16 cellular contexts compared by ENCODE assay signal in genomic region chr18:45588284-45588683, GRCh38. TPM values are rescaled to one million over a fixed set of nuclear protein-coding genes. Genes with fewer than 3 reads are reported as not detected.
DNase-seq lines count a peak whose midpoint lies in the region; ATAC-seq and TF ChIP-seq lines count a peak whose summit lies in the region.
"Had no signal": no experiment of that assay in that cellular context is flagged by ENCODE, and none has a peak within 500 bp of the region (broad histone marks: within the 10 kb centered on the region; RNA-seq: fewer than 3 reads in every experiment).

No MANE protein-coding gene starts in this region.

- H3K27ac ChIP-seq in IMR-90 (ENCODE audit: insufficient read depth, low read length) = peak overlapping the region; percentile 92; the same call in 1 of the 2 replicates
- peak overlapping the region; percentile 77 for H3K27ac ChIP-seq in urinary bladder (ENCODE audit: low read depth)
- H3K27ac ChIP-seq in RWPE1 = no peak overlapping the region
- H3K27ac ChIP-seq: body of pancreas, HL-60 had no signal

- peak overlapping the region; percentile 94 for H3K4ac ChIP-seq in IMR-90 (ENCODE audit: low read depth, low read length)

- WGBS in IMR-90 (ENCODE audit: extremely low coverage in 2 of 2, insufficient read length in 1 of 2), 2 experiments = no CpG with 5 or more reads among the region's 3 CpGs
- 44% methylated on average over 3 of the region's 3 CpGs for WGBS in urinary bladder

- TF ChIP-seq POLR2A in IMR-90 (IDR thresholded peaks at IDR 0.05; ENCODE audit: low read depth, low read length) = no peak

- DNase-seq in IMR-90 (peak; percentile 56), fibroblast of gingiva (ENCODE audit: low read depth) (peak; percentile 23), myocyte (ENCODE audit: low read depth) (peak; percentile 12), G401 (ENCODE audit: low spot score) (no peak), RWPE1 (ENCODE audit: low spot score) (no peak)
- DNase-seq in stimulated activated naive CD4-positive, alpha-beta T cell (lab: John Stamatoyannopoulos, UW) = no peak
- DNase-seq: activated T-cell treated with anti-CD3 and anti-CD28 coated beads, Interleukin-2, amount 50 U/mL, for 4 hours; immature natural killer cell; natural killer cell; NCI-H524 treated with DMSO at 0.1 percent for 48 hours had no signal

- CTCF ChIA-PET in IMR-90 (lab: Yijun Ruan, JAX) (interaction anchor here (0.6 kb wide), 1 partner anchor 408 kb away, joined by 3 read pairs; no protein-coding TSS in a partner anchor), RWPE1 (lab: Yijun Ruan, JAX) (interaction anchor here (0.6 kb wide), 1 partner anchor 234 kb away, joined by 3 read pairs; no protein-coding TSS in a partner anchor)

- H4K8ac ChIP-seq in IMR-90 (ENCODE audit: low read depth in 2 of 2, low read length in 2 of 2) = peak overlapping the region in 1 of 2 experiments; percentile 79; a peak in 1 of 4 replicates

- peak overlapping the region; percentile 83 for H2AFZ ChIP-seq in IMR-90 (replicated peaks; ENCODE audit: low read length, poor library complexity)

- peak overlapping the region; percentile 45; the same call in 1 of the 2 replicates for H4K5ac ChIP-seq in IMR-90 (ENCODE audit: low read depth, low read length)

- H2BK120ac ChIP-seq in IMR-90 (ENCODE audit: low read depth, low read length) = peak overlapping the region; percentile 90

- H3K9me1 ChIP-seq in IMR-90 (ENCODE audit: insufficient read depth, low read length) = peaks cover 8% of the 10 kb centered on the region

- peak overlapping the region; percentile 94 for H3K23ac ChIP-seq in IMR-90 (ENCODE audit: low read depth, low read length)

- H3K14ac ChIP-seq in IMR-90 (replicated peaks; ENCODE audit: low read depth, low read length) = peak overlapping the region; percentile 87

- H2BK5ac ChIP-seq in IMR-90 (ENCODE audit: low read depth, low read length, poor library complexity, severe bottlenecking) = no peak overlapping the region

- peak overlapping the region; percentile 92 for H2BK20ac ChIP-seq in IMR-90 (ENCODE audit: low read depth, low read length)

- H2BK15ac ChIP-seq in IMR-90 (ENCODE audit: low read depth, low read length) = 0 out of 3 replicates have a peak overlapping the region, but pooled peaks have one; percentile 49

- peak overlapping the region; percentile 80; the same call in 1 of the 2 replicates for H3K18ac ChIP-seq in IMR-90 (ENCODE audit: low read depth, low read length)

- H2AK9ac ChIP-seq in IMR-90 (replicated peaks; ENCODE audit: low read depth, low read length, poor library complexity) = peak overlapping the region; percentile 63

- peaks cover 3% of the 10 kb centered on the region; the same call in 1 of the 2 replicates for H3K27me3 ChIP-seq in IMR-90 (ENCODE audit: control insufficient read depth, insufficient read depth, low read length)
- H3K27me3 ChIP-seq: body of pancreas had no signal

- H3K9ac ChIP-seq in IMR-90 (ENCODE audit: low read depth, low read length) = peak overlapping the region; percentile 45; the same call in 1 of the 2 replicates

- H2AK5ac ChIP-seq in IMR-90 (ENCODE audit: low read depth, low read length) = peak overlapping the region; percentile 65; the same call in 1 of the 2 replicates

- no peaks in the 10 kb centered on the region for H3K79me1 ChIP-seq in IMR-90 (ENCODE audit: low read depth in 1 of 2, low read length in 2 of 2)

- no peaks in the 10 kb centered on the region for H4K20me1 ChIP-seq in IMR-90 (ENCODE audit: insufficient read depth, low read length)

- H3K4me1 ChIP-seq in IMR-90 (ENCODE audit: control insufficient read depth, insufficient read depth, low read length) = peaks cover 20% of the 10 kb centered on the region; the same call in 1 of the 2 replicates
- H3K4me1 ChIP-seq in urinary bladder (ENCODE audit: insufficient read depth) = no peaks in the 10 kb centered on the region

- H4K91ac ChIP-seq in IMR-90 (ENCODE audit: insufficient read depth, low read depth, low read length) = peak overlapping the region; percentile 80

- TF ChIP-seq CTCF in IMR-90 (conservative IDR thresholded peaks at IDR 0.05; ENCODE audit: low read depth, low read length) = no peak
- no peak for TF ChIP-seq CTCF in RWPE1 (conservative IDR thresholded peaks at IDR 0.05; ENCODE audit: low read depth)

- POLR2A ChIA-PET in IMR-90 (lab: Charles Lee; ENCODE audit: unreplicated experiment) (no interaction called here), RWPE1 (lab: Yijun Ruan, JAX; ENCODE audit: low non-redundant PET) (no interaction called here)

- intact Hi-C loops in IMR-90 (cut with micrococcal nuclease) = no loop called here

- in situ Hi-C loops in IMR-90 (cut with MboI; ENCODE audit: low sequenced_read_pairs) (no loop called here), G401 (cut with HindIII; ENCODE audit: low sequenced_read_pairs) (no loop called here)

- ATAC-seq in IMR-90 (ENCODE audit: low read depth) (peak; percentile 24), HG02571 (IDR thresholded peaks at IDR 0.05; ENCODE audit: unreplicated experiment) (no peak)
- ATAC-seq: activated T-cell treated with anti-CD3 and anti-CD28 coated beads, Interleukin-2, amount 50 U/mL, for 4 hours; body of pancreas; natural killer cell; stimulated activated memory B cell treated with anti-CD40 and anti-IgM and Interleukin-4, amounts not matched to agents 10 μg/mL and 1 μg/mL and 100 μg/mL, for 72 hours had no signal

- no peak for TF ChIP-seq RAD21 in IMR-90 (IDR thresholded peaks at IDR 0.05; ENCODE audit: low read length)

- H3K56ac ChIP-seq in IMR-90 (ENCODE audit: extremely low read depth, insufficient read depth, low read length) = peak overlapping the region; percentile 47; the same call in 1 of the 2 replicates

- dilution Hi-C loops in IMR-90 (cut with HindIII; ENCODE audit: low sequenced_read_pairs, unreplicated experiment) = no loop called here

- H3K4me3 ChIP-seq in IMR-90 (ENCODE audit: insufficient read depth, low read depth, low read length) (no peak overlapping the region), urinary bladder (ENCODE audit: low read depth, low read length) (no peak overlapping the region)
- H3K4me3 ChIP-seq: body of pancreas had no signal

- H3K4me2 ChIP-seq in IMR-90 (ENCODE audit: low read depth, low read length) = peak overlapping the region; percentile 15; the same call in 1 of the 2 replicates

- peaks cover 2% of the 10 kb centered on the region; the same call in 1 of the 2 replicates for H3K9me3 ChIP-seq in IMR-90 (ENCODE audit: control insufficient read depth, insufficient read depth, low read length)
- H3K9me3 ChIP-seq: body of pancreas had no signal

- BruUV-seq in IMR-90 (replicated peaks; lab: Mats Ljungman, UMichigan) = no TSS peak

- H3K36me3 ChIP-seq in IMR-90 (ENCODE audit: control insufficient read depth, insufficient read depth, low read length) (no peaks in the 10 kb centered on the region), urinary bladder (ENCODE audit: insufficient read depth) (no peaks in the 10 kb centered on the region)

TF ChIP-seq in IMR-90, 13 proteins besides CTCF, POLR2A, EP300 and RAD21:
- TF ChIP-seq CHD1 (IDR thresholded peaks at IDR 0.05; ENCODE audit: low read depth, low read length) (no peak), MAFK (IDR thresholded peaks at IDR 0.05; ENCODE audit: low read depth, low read length) (no peak), SMC3 (IDR thresholded peaks at IDR 0.05; ENCODE audit: low read depth, low read length) (no peak), ELK1 (IDR thresholded peaks at IDR 0.05; ENCODE audit: borderline replicate concordance, low read depth, low read length) (no peak), BHLHE40 (IDR thresholded peaks at IDR 0.05; ENCODE audit: low read depth, low read length) (no peak)

RNA-seq across cellular contexts. Expression of gene SLC14A2, which starts 27.0 kb away (rescaled TPM):
- total RNA-seq in IMR-90 (2012; rRNA removed) (not detected in 2 replicates), myocyte (not detected in 2 replicates), urinary bladder (0.32 TPM)
- polyA plus RNA-seq in IMR-90 (2012; rRNA removed) (0.03 TPM in 1 of 2 replicates, not detected in the other), urinary bladder (not detected)
- not detected in 2 replicates for polyA plus RNA-seq in IMR-90 (2012; cell fraction: cytosol; rRNA removed)
- polyA plus RNA-seq in IMR-90 (2012; cell fraction: nucleus; rRNA removed; ENCODE audit: low replicate concordance) = not detected in 2 replicates
- 0.05 TPM for polyA plus RNA-seq in myocyte (2012)
- total RNA-seq in G401 (2014; rRNA removed; shearing (Covaris generic)) = not detected in 2 replicates
- total RNA-seq: activated T-cell treated with anti-CD3 and anti-CD28 coated beads, Interleukin-2, amount 50 U/mL, for 4 hours; body of pancreas; endothelial cell of umbilical vein had no signal

Comparison
In these comparisons a context has a peak if more than half of its experiments do, and no peak if none do; other contexts are left out.
1. DNase-seq: peak in IMR-90 (single experiment), fibroblast of gingiva (single experiment) and myocyte (single experiment); none in G401 (single experiment), stimulated activated naive CD4-positive, alpha-beta T cell (0 of 6) and RWPE1 (single experiment).